1 cellular context compared by ENCODE assay signal in genomic region chr15:81273200-81273599, GRCh38.
TF ChIP-seq lines count a peak whose summit lies in the region.

No MANE protein-coding gene starts in this region.

TF ChIP-seq in HepG2, 621 proteins besides CTCF, POLR2A, EP300 and RAD21 (continued from another document):
- no peak for TF ChIP-seq ZNF18 (CRISPR knock-in tag; IDR thresholded peaks at IDR 0.05; ENCODE audit: insufficient replicate concordance)
- no peak for TF ChIP-seq ESRRA (CRISPR knock-in tag; IDR thresholded peaks at IDR 0.05; ENCODE audit: low read depth)
